ENCODE assay signal across 25 cellular contexts in genomic region chr19:45056831-45057230, GRCh38. TPM values are rescaled to one million over a fixed set of nuclear protein-coding genes. Genes with fewer than 3 reads are reported as not detected.
"Had no signal": no experiment of that assay in that cellular context is flagged by ENCODE, and none has a peak within 500 bp of the region (broad histone marks: within the 10 kb centered on the region; RNA-seq: fewer than 3 reads in every experiment).

No MANE protein-coding gene starts in this region.

- H3K9me3 ChIP-seq: adrenal gland, breast epithelium, esophagus muscularis mucosa, gastroesophageal sphincter, heart left ventricle, left ventricle myocardium inferior, stomach, vagina had no signal

- H3K4me1 ChIP-seq: adrenal gland, breast epithelium had no signal

- H3K27ac ChIP-seq: adrenal gland, breast epithelium, esophagus muscularis mucosa, gastroesophageal sphincter, heart left ventricle, left ventricle myocardium inferior, vagina had no signal

- DNase-seq: activated CD4-positive, alpha-beta T cell treated with anti-CD3 and anti-CD28 coated beads for 48 hours; activated CD8-positive, alpha-beta T cell treated with anti-CD3 and anti-CD28 coated beads, Interleukin-2, amount 10 ng/mL, durations not matched to agents 7 days and 5 days; activated effector memory CD4-positive, alpha-beta T cell treated with anti-CD3 and anti-CD28 coated beads, Interleukin-2, amount 50 U/mL, for 16 hours; activated naive CD4-positive, alpha-beta T cell treated with anti-CD3 and anti-CD28 coated beads, Interleukin-2, amount 50 U/mL, for 16 hours; activated T-cell treated with anti-CD3 and anti-CD28 coated beads, Interleukin-2, amount 50 U/mL, for 48 hours; adrenal gland; cortex of kidney; effector memory CD4-positive, alpha-beta T cell; heart left ventricle; kidney glomerular epithelial cell; left ventricle myocardium inferior; mammary epithelial cell; stimulated activated CD4-positive, alpha-beta T cell treated with anti-CD3 and anti-CD28 coated beads, Interleukin-12 subunit alpha, Interleukin-12 subunit beta, amount 100 ng/mL, for 4 hours; stimulated activated CD4-positive, alpha-beta T cell treated with anti-CD3 and anti-CD28 coated beads, Interleukin-1b, Interleukin-23, amount 100 ng/mL, for 48 hours; stimulated activated CD8-positive, alpha-beta memory T cell treated with anti-CD3 and anti-CD28 coated beads, Interleukin-4, amount 100 ng/mL, for 48 hours; stomach; trophoblast cell had no signal

- H3K9me3 Mint-ChIP-seq: neural crest cell; T-helper 2 cell treated with Interferon-gamma antibody and Interleukin-4, amounts not matched to agents 5 μg/mL and 100 μg/mL, for 36 hours; WTC11 had no signal

- H3K4me1 Mint-ChIP-seq: neural crest cell had no signal

- H3K4me3 Mint-ChIP-seq: activated CD8-positive, alpha-beta T cell treated with anti-CD3 and anti-CD28 coated beads, Interleukin-2, amount 10 ng/mL, durations not matched to agents 7 days and 5 days; neural crest cell; T-helper 2 cell treated with Interferon-gamma antibody and Interleukin-4, amounts not matched to agents 5 μg/mL and 100 μg/mL, for 36 hours; WTC11 had no signal

- H3K27me3 ChIP-seq: adrenal gland, breast epithelium, esophagus muscularis mucosa, gastroesophageal sphincter, heart left ventricle, stomach, vagina had no signal

- H3K27me3 Mint-ChIP-seq: progenitor cell of endocrine pancreas had no signal

- H3K4me3 ChIP-seq: adrenal gland, breast epithelium, esophagus muscularis mucosa, gastroesophageal sphincter, heart left ventricle, left ventricle myocardium inferior, stomach, vagina had no signal

- ATAC-seq: activated CD8-positive, alpha-beta T cell treated with anti-CD3 and anti-CD28 coated beads, Interleukin-2, amount 10 ng/mL, durations not matched to agents 7 days and 5 days; gastroesophageal sphincter; heart left ventricle; WTC11 had no signal

- H3K27ac Mint-ChIP-seq: activated CD8-positive, alpha-beta T cell treated with anti-CD3 and anti-CD28 coated beads, Interleukin-2, amount 10 ng/mL, durations not matched to agents 7 days and 5 days; progenitor cell of endocrine pancreas; T-helper 2 cell treated with Interferon-gamma antibody and Interleukin-4, amounts not matched to agents 5 μg/mL and 100 μg/mL, for 36 hours; WTC11 had no signal

RNA-seq across cellular contexts. Expression of gene ZNF296, which starts 19.4 kb away (rescaled TPM):
- total RNA-seq: left ventricle myocardium inferior had no signal
